ENCODE assay signal across 2 cellular contexts in genomic region chr10:74006269-74006668, GRCh38.
TF ChIP-seq lines count a peak whose summit lies in the region.

No MANE protein-coding gene starts in this region.

TF ChIP-seq in SK-N-SH, 30 proteins besides CTCF, POLR2A, EP300 and RAD21 (continued from another document):
- no peak for TF ChIP-seq ZBTB33 (IDR thresholded peaks at IDR 0.05; ENCODE audit: borderline replicate concordance, low read depth)
- no peak for TF ChIP-seq GABPA (IDR thresholded peaks at IDR 0.05; ENCODE audit: low read depth)
- TF ChIP-seq USF2 (IDR thresholded peaks at IDR 0.05; ENCODE audit: borderline replicate concordance, low read depth, low read length), result no peak
- no peak for TF ChIP-seq JUND (IDR thresholded peaks at IDR 0.05)
- TF ChIP-seq FOSL2 (IDR thresholded peaks at IDR 0.05; ENCODE audit: borderline replicate concordance, low read depth), result no peak
- no peak for TF ChIP-seq CHD2 (IDR thresholded peaks at IDR 0.05; ENCODE audit: low read length, partially characterized antibody)
- no peak for TF ChIP-seq SMC3 (IDR thresholded peaks at IDR 0.05; ENCODE audit: low read depth, low read length)
- TF ChIP-seq, protein P1, sequence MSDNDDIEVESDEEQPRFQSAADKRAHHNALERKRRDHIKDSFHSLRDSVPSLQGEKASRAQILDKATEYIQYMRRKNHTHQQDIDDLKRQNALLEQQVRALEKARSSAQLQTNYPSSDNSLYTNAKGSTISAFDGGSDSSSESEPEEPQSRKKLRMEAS (IDR thresholded peaks at IDR 0.05; ENCODE audit: low read depth), result no peak
- TF ChIP-seq RXRA (IDR thresholded peaks at IDR 0.05; ENCODE audit: borderline replicate concordance, low read depth), result no peak
- TF ChIP-seq YY1 (IDR thresholded peaks at IDR 0.05; ENCODE audit: low read depth), result no peak
- TF ChIP-seq SIN3A (IDR thresholded peaks at IDR 0.05; ENCODE audit: borderline replicate concordance, low read depth, low read length), result no peak
- TF ChIP-seq MXI1 (IDR thresholded peaks at IDR 0.05; ENCODE audit: low read depth, low read length), result no peak
- TF ChIP-seq USF1 (IDR thresholded peaks at IDR 0.05; ENCODE audit: borderline replicate concordance, low read depth), result no peak

TF ChIP-seq in SK-N-SH treated with all-trans-retinoic acid at 6 μM for 48 hours, 23 proteins besides CTCF, POLR2A, EP300 and RAD21 (continued from another document):
- TF ChIP-seq, protein P2, sequence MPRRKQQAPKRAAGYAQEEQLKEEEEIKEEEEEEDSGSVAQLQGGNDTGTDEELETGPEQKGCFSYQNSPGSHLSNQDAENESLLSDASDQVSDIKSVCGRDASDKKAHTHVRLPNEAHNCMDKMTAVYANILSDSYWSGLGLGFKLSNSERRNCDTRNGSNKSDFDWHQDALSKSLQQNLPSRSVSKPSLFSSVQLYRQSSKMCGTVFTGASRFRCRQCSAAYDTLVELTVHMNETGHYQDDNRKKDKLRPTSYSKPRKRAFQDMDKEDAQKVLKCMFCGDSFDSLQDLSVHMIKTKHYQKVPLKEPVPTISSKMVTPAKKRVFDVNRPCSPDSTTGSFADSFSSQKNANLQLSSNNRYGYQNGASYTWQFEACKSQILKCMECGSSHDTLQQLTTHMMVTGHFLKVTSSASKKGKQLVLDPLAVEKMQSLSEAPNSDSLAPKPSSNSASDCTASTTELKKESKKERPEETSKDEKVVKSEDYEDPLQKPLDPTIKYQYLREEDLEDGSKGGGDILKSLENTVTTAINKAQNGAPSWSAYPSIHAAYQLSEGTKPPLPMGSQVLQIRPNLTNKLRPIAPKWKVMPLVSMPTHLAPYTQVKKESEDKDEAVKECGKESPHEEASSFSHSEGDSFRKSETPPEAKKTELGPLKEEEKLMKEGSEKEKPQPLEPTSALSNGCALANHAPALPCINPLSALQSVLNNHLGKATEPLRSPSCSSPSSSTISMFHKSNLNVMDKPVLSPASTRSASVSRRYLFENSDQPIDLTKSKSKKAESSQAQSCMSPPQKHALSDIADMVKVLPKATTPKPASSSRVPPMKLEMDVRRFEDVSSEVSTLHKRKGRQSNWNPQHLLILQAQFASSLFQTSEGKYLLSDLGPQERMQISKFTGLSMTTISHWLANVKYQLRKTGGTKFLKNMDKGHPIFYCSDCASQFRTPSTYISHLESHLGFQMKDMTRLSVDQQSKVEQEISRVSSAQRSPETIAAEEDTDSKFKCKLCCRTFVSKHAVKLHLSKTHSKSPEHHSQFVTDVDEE (CRISPR knock-in tag; IDR thresholded peaks at IDR 0.05), result no peak
- no peak for TF ChIP-seq SNAI2 (CRISPR knock-in tag; IDR thresholded peaks at IDR 0.05)
- TF ChIP-seq OSR1 (CRISPR knock-in tag; IDR thresholded peaks at IDR 0.05), result no peak
- TF ChIP-seq, protein P3, sequence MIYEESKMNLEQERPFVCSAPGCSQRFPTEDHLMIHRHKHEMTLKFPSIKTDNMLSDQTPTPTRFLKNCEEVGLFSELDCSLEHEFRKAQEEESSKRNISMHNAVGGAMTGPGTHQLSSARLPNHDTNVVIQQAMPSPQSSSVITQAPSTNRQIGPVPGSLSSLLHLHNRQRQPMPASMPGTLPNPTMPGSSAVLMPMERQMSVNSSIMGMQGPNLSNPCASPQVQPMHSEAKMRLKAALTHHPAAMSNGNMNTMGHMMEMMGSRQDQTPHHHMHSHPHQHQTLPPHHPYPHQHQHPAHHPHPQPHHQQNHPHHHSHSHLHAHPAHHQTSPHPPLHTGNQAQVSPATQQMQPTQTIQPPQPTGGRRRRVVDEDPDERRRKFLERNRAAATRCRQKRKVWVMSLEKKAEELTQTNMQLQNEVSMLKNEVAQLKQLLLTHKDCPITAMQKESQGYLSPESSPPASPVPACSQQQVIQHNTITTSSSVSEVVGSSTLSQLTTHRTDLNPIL (CRISPR knock-in tag; IDR thresholded peaks at IDR 0.05; ENCODE audit: low read depth), result no peak
- no peak for TF ChIP-seq ISL1 (CRISPR knock-in tag; IDR thresholded peaks at IDR 0.05)
- TF ChIP-seq CSDC2 (CRISPR knock-in tag; IDR thresholded peaks at IDR 0.05), result no peak
- TF ChIP-seq ZFP30 (CRISPR knock-in tag; IDR thresholded peaks at IDR 0.05), result no peak
- TF ChIP-seq ZFP3 (CRISPR knock-in tag; IDR thresholded peaks at IDR 0.05), result no peak
